In the genomic region with DNA sequence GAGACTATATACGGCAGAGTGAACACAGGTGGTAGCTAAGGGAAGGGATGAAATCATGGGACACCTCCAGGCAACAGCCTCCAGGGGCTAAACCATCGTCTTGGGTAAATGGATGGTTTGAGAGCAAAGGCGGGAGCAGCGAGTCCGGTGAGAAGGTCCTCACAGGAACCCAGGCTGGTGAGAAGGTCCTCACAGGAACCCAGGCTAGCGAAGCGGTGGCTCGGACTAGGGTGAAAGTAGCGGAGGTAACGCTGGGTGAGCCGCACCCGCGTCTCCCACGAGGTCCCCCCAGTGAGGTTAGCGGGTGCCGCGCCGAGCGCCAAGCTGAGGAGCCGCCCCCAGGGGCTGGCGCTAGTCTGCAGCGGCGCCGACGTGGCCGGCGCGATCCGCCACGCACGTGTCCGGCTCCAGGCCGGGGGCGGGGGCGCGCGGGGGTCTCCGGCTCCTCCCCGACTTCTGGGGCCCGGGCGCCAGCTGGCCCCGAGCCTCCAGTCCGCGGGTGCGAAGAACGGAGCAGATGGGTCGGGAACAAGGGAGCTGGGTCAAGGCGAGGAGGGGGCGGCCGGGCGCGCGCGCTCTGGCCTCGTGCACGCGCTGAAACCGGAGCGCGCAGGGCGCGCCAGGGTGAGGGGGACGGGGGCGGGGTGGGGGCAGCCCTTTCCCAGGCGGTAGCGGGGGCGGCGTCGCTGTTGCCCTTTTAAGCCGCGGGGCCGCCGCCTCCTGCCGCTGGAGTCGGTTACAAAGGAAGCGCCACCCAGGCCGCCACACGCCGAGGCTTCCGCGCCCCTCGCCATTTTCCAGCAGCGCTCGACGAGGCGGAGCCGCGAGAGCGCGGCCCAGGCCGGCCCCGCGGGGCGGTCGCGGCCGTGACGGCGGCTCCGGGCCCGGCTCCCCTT, we compare ENCODE assay signal across 8 cellular contexts. TPM values are rescaled to one million over a fixed set of nuclear protein-coding genes. Genes with fewer than 3 reads are reported as not detected.
DNase-seq lines count a peak whose midpoint lies in the region; ATAC-seq and TF ChIP-seq lines count a peak whose summit lies in the region.

Gene UBE2Q2, plus strand, starts transcription at position 726 of the 896 bp plus-strand sequence. CDS start 220 bp downstream, outside the sequence.

- peak within 1 kb of the TSS; percentile 94 for H3K4me3 ChIP-seq in ACC112 (ENCODE audit: low read depth, low read length)
- H3K4me3 ChIP-seq in endodermal cell (ENCODE audit: low read length) = peak within 1 kb of the TSS; percentile 95

- TF ChIP-seq CTCF in endodermal cell (conservative IDR thresholded peaks at IDR 0.05) = peak; percentile 53

- no peaks in the 10 kb centered on the region for H3K9me3 ChIP-seq in endodermal cell (ENCODE audit: control insufficient read depth, low read length)

- TF ChIP-seq POLR2A in GM18951 (IDR thresholded peaks at IDR 0.05; ENCODE audit: extremely low read depth, insufficient read depth, insufficient read length) = peak; percentile 61

- peaks cover 21% of the 10 kb centered on the region for H3K4me1 ChIP-seq in ACC112 (ENCODE audit: control insufficient read depth, insufficient read depth, low read length, unreplicated experiment)
- peaks cover 2% of the 10 kb centered on the region for H3K4me1 ChIP-seq in endodermal cell (ENCODE audit: control insufficient read depth, insufficient read depth, low read length)

- H3K9me3 Mint-ChIP-seq in activated CD8-positive, alpha-beta memory T cell treated with anti-CD3 and anti-CD28 coated beads, Interleukin-2, amount 10 ng/mL, durations not matched to agents 7 days and 5 days (ENCODE audit: low read depth) = no peaks in the 10 kb centered on the region
- H3K9me3 Mint-ChIP-seq in endodermal cell = no peaks in the 10 kb centered on the region

- peaks cover 21% of the 10 kb centered on the region for H3K27me3 Mint-ChIP-seq in activated CD8-positive, alpha-beta memory T cell treated with anti-CD3 and anti-CD28 coated beads, Interleukin-2, amount 10 ng/mL, durations not matched to agents 7 days and 5 days
- H3K27me3 Mint-ChIP-seq in endodermal cell (ENCODE audit: insufficient read depth) = peaks cover 17% of the 10 kb centered on the region

- ATAC-seq in HG03354 (IDR thresholded peaks at IDR 0.05; ENCODE audit: poor library complexity, severe bottlenecking, unreplicated experiment) = peak; percentile 58
- peak; percentile 70 for ATAC-seq in activated CD8-positive, alpha-beta memory T cell treated with anti-CD3 and anti-CD28 coated beads, Interleukin-2, amount 10 ng/mL, durations not matched to agents 7 days and 5 days

- CTCF ChIA-PET in activated CD8-positive, alpha-beta memory T cell treated with anti-CD3 and anti-CD28 coated beads, Interleukin-2, amount 10 ng/mL, durations not matched to agents 7 days and 5 days (lab: Charles Lee) = interaction anchor here (0.6 to 2.7 kb wide), 7 partner anchors 8 to 40 kb away, joined by 3 to 11 read pairs (median 4); no protein-coding TSS in a partner anchor

- H3K36me3 ChIP-seq in ACC112 (ENCODE audit: insufficient read depth, low read length) = no peaks in the 10 kb centered on the region
- peaks cover 15% of the 10 kb centered on the region for H3K36me3 ChIP-seq in endodermal cell (ENCODE audit: control insufficient read depth, insufficient read depth, low read length)

- peaks cover 35% of the 10 kb centered on the region for H3K4me1 Mint-ChIP-seq in activated CD8-positive, alpha-beta memory T cell treated with anti-CD3 and anti-CD28 coated beads, Interleukin-2, amount 10 ng/mL, durations not matched to agents 7 days and 5 days
- H3K4me1 Mint-ChIP-seq in endodermal cell = peaks cover 31% of the 10 kb centered on the region

- peaks cover 23% of the 10 kb centered on the region for H3K36me3 Mint-ChIP-seq in activated CD8-positive, alpha-beta memory T cell treated with anti-CD3 and anti-CD28 coated beads, Interleukin-2, amount 10 ng/mL, durations not matched to agents 7 days and 5 days
- peaks cover 13% of the 10 kb centered on the region for H3K36me3 Mint-ChIP-seq in endodermal cell (ENCODE audit: low read depth)

- H3K4me3 Mint-ChIP-seq in activated CD8-positive, alpha-beta memory T cell treated with anti-CD3 and anti-CD28 coated beads, Interleukin-2, amount 10 ng/mL, durations not matched to agents 7 days and 5 days = peak within 1 kb of the TSS; percentile 94
- peak within 1 kb of the TSS; percentile 84 for H3K4me3 Mint-ChIP-seq in endodermal cell

- H3K27ac ChIP-seq in ACC112 (ENCODE audit: low read depth, low read length) = peak within 1 kb of the TSS; percentile 22; the same call in 1 of the 2 replicates
- peak within 1 kb of the TSS; percentile 90 for H3K27ac ChIP-seq in endodermal cell (ENCODE audit: low read depth, low read length)

- peak within 1 kb of the TSS; percentile 86 for H3K27ac Mint-ChIP-seq in activated CD8-positive, alpha-beta memory T cell treated with anti-CD3 and anti-CD28 coated beads, Interleukin-2, amount 10 ng/mL, durations not matched to agents 7 days and 5 days
- peak within 1 kb of the TSS; percentile 85 for H3K27ac Mint-ChIP-seq in endodermal cell

- H2AFZ ChIP-seq in ACC112 (ENCODE audit: low read length, unreplicated experiment) = peak within 1 kb of the TSS; percentile 74

- no peaks in the 10 kb centered on the region for H3K27me3 ChIP-seq in ACC112 (ENCODE audit: insufficient read depth, low read length)
- no peaks in the 10 kb centered on the region for H3K27me3 ChIP-seq in endodermal cell (ENCODE audit: control insufficient read depth, insufficient read depth, low read length, poor library complexity, severe bottlenecking)

- peak within 1 kb of the TSS; percentile 85 for H3K9ac ChIP-seq in endodermal cell (ENCODE audit: extremely low read depth, low read length, poor library complexity, severe bottlenecking)

- 1 to 10% methylated on average over 7 to 101 of the region's 101 CpGs for WGBS in endodermal cell (ENCODE audit: insufficient coverage in 1 of 2, insufficient read length in 1 of 2), 2 experiments

- H3K79me2 ChIP-seq in ACC112 (ENCODE audit: control insufficient read depth, insufficient read depth, low read length, unreplicated experiment) = peaks cover 37% of the 10 kb centered on the region

- DNase-seq in NOMO-1 (lab: John Stamatoyannopoulos, UW; ENCODE audit: unreplicated experiment in 2 of 2) = peak; percentile 69 to 74
- peak; percentile 82 for DNase-seq in activated CD8-positive, alpha-beta memory T cell treated with anti-CD3 and anti-CD28 coated beads, Interleukin-2, amount 10 ng/mL, durations not matched to agents 7 days and 5 days
- peak; percentile 92 for DNase-seq in endodermal cell
- peak; percentile 91 for DNase-seq in mesenteric fat pad (ENCODE audit: low spot score)
- DNase-seq in stimulated activated CD8-positive, alpha-beta memory T cell treated with anti-CD3 and anti-CD28 coated beads, Interleukin-15, amount 100 ng/mL, for 4 hours (ENCODE audit: low read depth in 2 of 2) = peak; percentile 66 to 69

- in situ Hi-C loops in GM18951 (cut with MboI; ENCODE audit: low sequenced_read_pairs, unreplicated experiment) = no loop called here

RNA-seq across cellular contexts. Expression of gene UBE2Q2, which starts in this region (rescaled TPM):
- total RNA-seq in activated CD8-positive, alpha-beta memory T cell treated with anti-CD3 and anti-CD28 coated beads, Interleukin-2, amount 10 ng/mL, durations not matched to agents 7 days and 5 days = 10 to 100 TPM; 25.5 to 36.3 TPM
- total RNA-seq in endodermal cell = 10 to 100 TPM; 29.5 to 37.1 TPM
- 31.3 TPM for polyA plus RNA-seq in endodermal cell (2013, experiment 1 of 2)
- polyA plus RNA-seq in endodermal cell (2013, experiment 2 of 2) = 30.6 TPM
- total RNA-seq in mesenteric fat pad = 34.4 TPM

Comparison
In these comparisons a context has a peak if more than half of its experiments do, and no peak if none do; other contexts are left out.
1. Peak in every context shown above with its lines: DNase-seq, ATAC-seq, H3K4me3 ChIP-seq and H3K27ac ChIP-seq.